In the genomic region with DNA sequence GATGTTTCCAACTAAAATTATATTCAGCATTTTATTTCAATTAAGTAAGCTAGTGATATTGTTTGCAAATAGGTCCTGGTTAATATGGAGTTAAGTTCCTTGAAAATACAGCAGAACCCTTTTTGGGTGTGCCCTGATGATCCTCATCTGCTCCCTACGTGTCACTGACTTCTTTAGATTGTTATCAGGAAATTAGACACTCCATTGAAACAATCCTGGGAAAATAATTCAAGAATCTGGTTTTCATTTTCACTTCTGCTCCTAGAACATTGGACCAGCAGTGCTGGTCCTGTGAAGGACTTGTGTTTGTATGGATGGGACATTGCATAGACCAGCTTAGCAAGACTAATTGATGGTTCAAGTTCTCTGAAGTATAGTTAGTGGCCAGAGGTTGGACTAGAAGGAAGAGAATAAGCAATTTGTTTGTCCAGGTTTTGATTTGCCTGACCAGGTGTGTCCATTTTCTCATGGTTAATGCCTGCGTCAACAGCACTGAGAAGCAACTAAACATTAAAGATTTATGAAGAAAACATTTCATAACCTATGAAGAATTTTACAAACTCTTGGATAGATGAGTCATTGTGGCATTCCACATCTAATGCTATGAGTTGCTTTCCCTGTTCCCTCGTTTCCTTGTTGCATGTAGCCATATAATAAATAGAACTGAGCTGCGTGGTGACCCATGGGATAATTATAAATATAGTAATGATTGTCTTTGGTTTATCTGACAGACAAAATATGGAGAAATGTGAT, we compare ENCODE assay signal across 23 cellular contexts.
DNase-seq lines count a peak whose midpoint lies in the region; ATAC-seq and TF ChIP-seq lines count a peak whose summit lies in the region.
"Had no signal": no experiment of that assay in that cellular context is flagged by ENCODE, and none has a peak within 500 bp of the region (broad histone marks: within the 10 kb centered on the region; RNA-seq: fewer than 3 reads in every experiment).

No MANE protein-coding gene starts in this region.

- H3K27ac ChIP-seq in smooth muscle cell (ENCODE audit: low read depth) (peak overlapping the region; percentile 59), stomach (no peak overlapping the region)
- H3K27ac ChIP-seq: BLaER1 treated with 17β-estradiol and CSF1 and Interleukin-3, amounts not matched to agents 10 nM and 100 nM; gastrocnemius medialis; upper lobe of left lung had no signal

- H2AFZ ChIP-seq in smooth muscle cell (ENCODE audit: low read depth): no peak overlapping the region

- H3K4me2 ChIP-seq in smooth muscle cell: no peak overlapping the region
- H3K4me2 ChIP-seq: BLaER1 treated with 17β-estradiol and CSF1 and Interleukin-3, amounts not matched to agents 10 nM and 100 nM had no signal

- H3K4me1 ChIP-seq in smooth muscle cell (ENCODE audit: low read depth) (no peaks in the 10 kb centered on the region), stomach (peaks cover 0 to 7% (median 2%) of the 10 kb centered on the region in 4 donors)
- H3K4me1 ChIP-seq: gastrocnemius medialis, upper lobe of left lung had no signal

- TF ChIP-seq POLR2A in stomach (IDR thresholded peaks at IDR 0.05): no peak

- 40% methylated on average over 4 of the region's 4 CpGs for WGBS in smooth muscle cell (ENCODE audit: low lambda C conversion rate)
- 60 to 78% (median 70%) methylated on average over 4 of the region's 4 CpGs for WGBS in stomach, 5 donors

- TF ChIP-seq EP300 in stomach (IDR thresholded peaks at IDR 0.05): no peak

- H3K9ac ChIP-seq in smooth muscle cell (ENCODE audit: low read depth): no peak overlapping the region
- H3K9ac ChIP-seq: BLaER1 treated with 17β-estradiol and CSF1 and Interleukin-3, amounts not matched to agents 10 nM and 100 nM had no signal

- H3K9me3 ChIP-seq in smooth muscle cell (replicated peaks; ENCODE audit: low read depth) (no peaks in the 10 kb centered on the region), stomach (no peaks in the 10 kb centered on the region)
- H3K9me3 ChIP-seq: BLaER1 treated with 17β-estradiol and CSF1 and Interleukin-3, amounts not matched to agents 10 nM and 100 nM; gastrocnemius medialis; upper lobe of left lung had no signal

- intact Hi-C loops in stomach (cut with DNase I; ENCODE audit: low total_unique reads): loop anchor here (10.0 kb wide), 1 partner anchor 726 kb away; no protein-coding TSS in a partner anchor

- no peak overlapping the region for H3K4me3 ChIP-seq in fibroblast of mammary gland (ENCODE audit: control insufficient read depth, low read depth, low read length)
- H3K4me3 ChIP-seq in smooth muscle cell: no peak overlapping the region
- no peak overlapping the region for H3K4me3 ChIP-seq in stomach
- H3K4me3 ChIP-seq: BLaER1 treated with 17β-estradiol and CSF1 and Interleukin-3, amounts not matched to agents 10 nM and 100 nM; gastrocnemius medialis; upper lobe of left lung had no signal

- TF ChIP-seq CTCF in fibroblast of mammary gland (conservative IDR thresholded peaks at IDR 0.05; ENCODE audit: control insufficient read depth, insufficient read depth, low read depth, low read length) (no peak), smooth muscle cell (IDR thresholded peaks at IDR 0.05; ENCODE audit: borderline replicate concordance, insufficient read depth, poor library complexity, severe bottlenecking) (no peak), stomach (IDR thresholded peaks at IDR 0.05) (no peak)

- ATAC-seq in GM21786 (IDR thresholded peaks at IDR 0.05; ENCODE audit: unreplicated experiment): no peak
- ATAC-seq: gastrocnemius medialis; natural killer cell; stimulated activated naive B cell treated with anti-CD40 and anti-IgM and Interleukin-4, amounts not matched to agents 10 μg/mL and 1 μg/mL and 100 μg/mL, for 72 hours had no signal

- no peaks in the 10 kb centered on the region for H3F3A ChIP-seq in smooth muscle cell (ENCODE audit: low read depth)

- DNase-seq in HS-5 (ENCODE audit: low read depth) (peak; percentile 36), SW480 (ENCODE audit: low spot score) (peak; percentile 11), fibroblast of mammary gland (ENCODE audit: low read depth) (peak; percentile 36), smooth muscle cell (lab: John Stamatoyannopoulos, UW; ENCODE audit: unreplicated experiment) (no peak), stomach (no peak), SKM-1 (lab: John Stamatoyannopoulos, UW; ENCODE audit: unreplicated experiment) (no peak), NCI-H187 (lab: John Stamatoyannopoulos, UW) (no peak)
- DNase-seq: activated CD4-positive, alpha-beta T cell treated with anti-CD3 and anti-CD28 coated beads, Interleukin-2, amount 50 U/mL, for 1 hour; caudate nucleus; DMS79; effector memory CD4-positive, alpha-beta T cell; gastrocnemius medialis; natural killer cell; NCI-H2227 treated with DMSO at 0.1 percent for 48 hours; NK-92 treated with Interleukin-12 subunit alpha and Interleukin-12 subunit beta, amount 100 ng/mL, for 24 hours; posterior cingulate gyrus; SHP77 treated with DMSO at 0.1 percent for 48 hours; stimulated activated CD4-positive, alpha-beta T cell treated with anti-CD3 and anti-CD28 coated beads, Interleukin-12 subunit alpha, Interleukin-12 subunit beta, amount 100 ng/mL, for 4 hours; stimulated activated naive B cell treated with anti-CD40 and anti-IgM and Interleukin-4, amounts not matched to agents 10 μg/mL and 1 μg/mL and 100 μg/mL, for 72 hours; T-helper 9 cell; upper lobe of left lung had no signal

- no peaks in the 10 kb centered on the region for H3K79me2 ChIP-seq in smooth muscle cell (ENCODE audit: low read depth)

- no peaks in the 10 kb centered on the region for H3K36me3 ChIP-seq in smooth muscle cell (ENCODE audit: low read depth)
- H3K36me3 ChIP-seq in stomach: no peaks in the 10 kb centered on the region
- H3K36me3 ChIP-seq: BLaER1 treated with 17β-estradiol and CSF1 and Interleukin-3, amounts not matched to agents 10 nM and 100 nM; gastrocnemius medialis; upper lobe of left lung had no signal

- H3K27me3 ChIP-seq in smooth muscle cell (ENCODE audit: low read depth): no peaks in the 10 kb centered on the region
- no peaks in the 10 kb centered on the region for H3K27me3 ChIP-seq in stomach
- H3K27me3 ChIP-seq: BLaER1 treated with 17β-estradiol and CSF1 and Interleukin-3, amounts not matched to agents 10 nM and 100 nM; gastrocnemius medialis; upper lobe of left lung had no signal

- no peaks in the 10 kb centered on the region for H4K20me1 ChIP-seq in smooth muscle cell (ENCODE audit: low read depth)
- H4K20me1 ChIP-seq: BLaER1 treated with 17β-estradiol and CSF1 and Interleukin-3, amounts not matched to agents 10 nM and 100 nM had no signal

Comparison
In these comparisons a context has a peak if more than half of its experiments do, and no peak if none do; other contexts are left out.
1. DNase-seq: peak in HS-5 (single experiment), SW480 (single experiment) and fibroblast of mammary gland (single experiment); none in smooth muscle cell (single experiment), stomach (single experiment), SKM-1 (single experiment) and NCI-H187 (0 of 2).